In genomic region chr10:77350711-77351119, GRCh38 we compare ENCODE assay signal across 8 cellular contexts.
DNase-seq lines count a peak whose midpoint lies in the region; ATAC-seq, FAIRE-seq and TF ChIP-seq lines count a peak whose summit lies in the region.

No MANE protein-coding gene starts in this region.

- CTCF ChIA-PET in K562 (lab: Yijun Ruan, JAX; ENCODE audit: low intra/inter-chr PET ratio) (no interaction called here), Caco-2 (lab: Charles Lee) (no interaction called here)

- no peak overlapping the region for H3K4me3 Mint-ChIP-seq in Caco-2 (ENCODE audit: unreplicated experiment)

- peak; percentile 65 for FAIRE-seq in K562 (lab: Jason Lieb, UNC)

- no peak for TF ChIP-seq EP300 in K562 (IDR thresholded peaks at IDR 0.05; ENCODE audit: low read length)

- no peak for TF ChIP-seq POLR2A in K562 (conservative IDR thresholded peaks at IDR 0.05)

- no peaks in the 10 kb centered on the region for H4K20me1 ChIP-seq in K562 (replicated peaks; ENCODE audit: control insufficient read depth, insufficient read depth, low read length)

- no peaks in the 10 kb centered on the region; a peak in 1 of 5 replicates for H3K4me1 ChIP-seq in K562 (replicated peaks in 1 of 2; ENCODE audit: control insufficient read depth in 2 of 2, insufficient read depth in 2 of 2, low read length in 2 of 2)
- 0 out of 2 replicates have a peak, but pooled peaks cover 3% of the 10 kb centered on the region for H3K4me1 ChIP-seq in Caco-2

- TF ChIP-seq CTCF in K562 (IDR thresholded peaks at IDR 0.05 in 2 of 3, conservative IDR thresholded peaks at IDR 0.05 in 1 of 3; ENCODE audit: insufficient read depth in 2 of 3, low read depth in 1 of 3, low read length in 3 of 3) = no peak
- no peak for TF ChIP-seq CTCF in GM13976 (IDR thresholded peaks at IDR 0.05; ENCODE audit: borderline replicate concordance, control extremely low read depth, extremely low read depth, insufficient read depth, missing control alignments)
- TF ChIP-seq CTCF in Caco-2 (IDR thresholded peaks at IDR 0.05; ENCODE audit: insufficient read depth in 1 of 2, low read depth in 1 of 2, low read length in 1 of 2, severe bottlenecking in 1 of 2, unreplicated experiment in 1 of 2) = no peak

- H3K27me3 ChIP-seq in K562 (ENCODE audit: control insufficient read depth in 2 of 2, insufficient read depth in 2 of 2, low read length in 2 of 2) (no peaks in the 10 kb centered on the region), Caco-2 (replicated peaks; ENCODE audit: control insufficient read depth, insufficient read depth, low read length) (no peaks in the 10 kb centered on the region)

- ATAC-seq in K562 = peak; percentile 64
- ATAC-seq in GM21576 (IDR thresholded peaks at IDR 0.05; ENCODE audit: unreplicated experiment) = no peak

- no peak overlapping the region for H3K4me2 ChIP-seq in K562 (ENCODE audit: insufficient read depth, low read length)

- in situ Hi-C loops in K562 (cut with MboI) = no loop called here
- in situ Hi-C loops in GM13976 (cut with MboI; ENCODE audit: low sequenced_read_pairs, unreplicated experiment) = no loop called here

- no peak overlapping the region for H3K9ac ChIP-seq in K562 (ENCODE audit: insufficient read depth in 1 of 2, low read depth in 2 of 2, low read length in 2 of 2)

- no peaks in the 10 kb centered on the region for H3K36me3 ChIP-seq in K562 (ENCODE audit: control insufficient read depth, insufficient read depth, low read length)
- H3K36me3 ChIP-seq in Caco-2 (ENCODE audit: control insufficient read depth, insufficient read depth, low read length) = no peaks in the 10 kb centered on the region

- H2AFZ ChIP-seq in K562 (ENCODE audit: low read depth, low read length) = no peak overlapping the region

- intact Hi-C loops in K562 (cut with micrococcal nuclease) = no loop called here
- intact Hi-C loops in Caco-2 (cut with micrococcal nuclease; ENCODE audit: unreplicated experiment) = no loop called here

- H3K9me3 Mint-ChIP-seq in Caco-2 (ENCODE audit: unreplicated experiment) = no peaks in the 10 kb centered on the region

- no peak for TF ChIP-seq RAD21 in K562 (CRISPR knock-in tag; conservative IDR thresholded peaks at IDR 0.05 in 1 of 2, IDR thresholded peaks at IDR 0.05 in 1 of 2)

- no peak overlapping the region for H3K27ac Mint-ChIP-seq in Caco-2 (ENCODE audit: unreplicated experiment)

- no peaks in the 10 kb centered on the region for H3K79me2 ChIP-seq in K562 (ENCODE audit: control insufficient read depth, insufficient read depth, low read length)

- no peak overlapping the region for H3K27ac ChIP-seq in K562 (ENCODE audit: extremely low read depth, low read depth, low read length)

- POLR2A ChIA-PET in K562 (lab: Yijun Ruan, JAX) (interaction anchor here (0.6 kb wide), 1 partner anchor 9 kb away, joined by 3 read pairs; no protein-coding TSS in a partner anchor), Caco-2 (lab: Charles Lee) (interaction anchor here (0.5 kb wide), 1 partner anchor 15 kb away, joined by 6 read pairs; no protein-coding TSS in a partner anchor)

- no peaks in the 10 kb centered on the region for H3K4me1 Mint-ChIP-seq in Caco-2 (ENCODE audit: low read depth, unreplicated experiment)

- BruUV-seq in K562 (replicated peaks; lab: Mats Ljungman, UMichigan) (no TSS peak), Caco-2 (replicated peaks; lab: Mats Ljungman, UMichigan) (no TSS peak)

- H3K4me3 ChIP-seq in K562 (no peak overlapping the region), Caco-2 (ENCODE audit: low read depth, low read length) (no peak overlapping the region)

- DNase-seq in AG20443 (ENCODE audit: low spot score) (peak; percentile 98), HS-5 (ENCODE audit: low read depth) (peak; percentile 95), K562 (ENCODE audit: extremely low read depth in 1 of 4, low spot score in 3 of 4) (peak; percentile 51 to 68 (median 60)), myocyte (ENCODE audit: low read depth) (peak; percentile 99), GM13976 (ENCODE audit: low spot score) (no peak), Caco-2 (no peak)
- DNase-seq in effector CD4-positive, alpha-beta T cell = no peak

- H3K9me1 ChIP-seq in K562 (ENCODE audit: control insufficient read depth, insufficient read depth, low read length) = no peaks in the 10 kb centered on the region

- H3K9me3 ChIP-seq in K562 (replicated peaks; ENCODE audit: control insufficient read depth, insufficient read depth, low read depth, low read length) (no peaks in the 10 kb centered on the region), Caco-2 (no peaks in the 10 kb centered on the region)

- H3K27me3 Mint-ChIP-seq in Caco-2 (ENCODE audit: insufficient read depth, unreplicated experiment) = no peaks in the 10 kb centered on the region

- 0% methylated on average over 1 of the region's 1 CpG for WGBS in K562 (ENCODE audit: insufficient coverage, low coverage, missing lambda C conversion rate)

- H3K36me3 Mint-ChIP-seq in Caco-2 (ENCODE audit: insufficient read depth, unreplicated experiment) = no peaks in the 10 kb centered on the region

TF ChIP-seq in K562, 482 proteins besides CTCF, POLR2A, EP300 and RAD21:
- TF ChIP-seq CREB1 (IDR thresholded peaks at IDR 0.05) (peak; percentile 78), CREB1 (CRISPR knock-in tag; IDR thresholded peaks at IDR 0.05) (peak; percentile 73), ZNF316 (IDR thresholded peaks at IDR 0.05) (no peak), CREM (IDR thresholded peaks at IDR 0.05; ENCODE audit: low read depth) (peak; percentile 88), ATF7 (IDR thresholded peaks at IDR 0.05) (peak; percentile 20; the same call in 1 of the 2 replicates), JUN (IDR thresholded peaks at IDR 0.05; ENCODE audit: borderline replicate concordance, low read depth, low read length) (peak; percentile 93), JUN (CRISPR knock-in tag; IDR thresholded peaks at IDR 0.05; ENCODE audit: borderline replicate concordance) (no peak), CBFA2T3 (IDR thresholded peaks at IDR 0.05) (peak; percentile 37), SMARCA4 (IDR thresholded peaks at IDR 0.05) (peak; percentile 45; the same call in 1 of the 2 replicates), EGR1 (conservative IDR thresholded peaks at IDR 0.05) (peak; percentile 49), ATF3 (IDR thresholded peaks at IDR 0.05) (peak; percentile 92), ATF3 (CRISPR knock-in tag; conservative IDR thresholded peaks at IDR 0.05) (0 out of 2 replicates have a peak, but pooled peaks have one; percentile 33), TBP (optimal IDR thresholded peaks at IDR 0.05; ENCODE audit: low read depth, low read length) (no peak), NFIC (IDR thresholded peaks at IDR 0.05) (peak; percentile 63), CTBP1 (IDR thresholded peaks at IDR 0.05; ENCODE audit: borderline replicate concordance) (0 out of 2 replicates have a peak, but pooled peaks have one; percentile 14), ARID1B (IDR thresholded peaks at IDR 0.05) (peak; percentile 60), ZC3H4 (CRISPR knock-in tag; IDR thresholded peaks at IDR 0.05; ENCODE audit: borderline replicate concordance) (no peak), NR1H2 (CRISPR knock-in tag; IDR thresholded peaks at IDR 0.05) (no peak), KAT8 (IDR thresholded peaks at IDR 0.05; ENCODE audit: low read depth) (no peak), FOSL1 (tag; conservative IDR thresholded peaks at IDR 0.05) (peak; percentile 100), JUND (IDR thresholded peaks at IDR 0.05; ENCODE audit: borderline replicate concordance, low read depth, low read length) (peak; percentile 84), JUND (tag; IDR thresholded peaks at IDR 0.05; ENCODE audit: borderline replicate concordance, low read depth, low read length) (peak; percentile 75; the same call in 2 of the 3 replicates), THAP7 (CRISPR knock-in tag; IDR thresholded peaks at IDR 0.05) (no peak)

Comparison
In these comparisons a context has a peak if more than half of its experiments do, and no peak if none do; other contexts are left out.
1. DNase-seq: peak in AG20443 (single experiment), HS-5 (single experiment), K562 (4 of 4) and myocyte (single experiment); none in effector CD4-positive, alpha-beta T cell (single experiment), GM13976 (single experiment) and Caco-2 (0 of 2).